In genomic region chr11:125904678-125905077, GRCh38 we compare ENCODE assay signal across 12 cellular contexts. TPM values are rescaled to one million over a fixed set of nuclear protein-coding genes. Genes with fewer than 3 reads are reported as not detected.
DNase-seq lines count a peak whose midpoint lies in the region; ATAC-seq and TF ChIP-seq lines count a peak whose summit lies in the region.
"Had no signal": no experiment of that assay in that cellular context is flagged by ENCODE, and none has a peak within 500 bp of the region (broad histone marks: within the 10 kb centered on the region; RNA-seq: fewer than 3 reads in every experiment).

No MANE protein-coding gene starts in this region.

- no peak overlapping the region for H3K9ac ChIP-seq in parathyroid adenoma

- TF ChIP-seq EP300 in esophagus muscularis mucosa (IDR thresholded peaks at IDR 0.05): no peak

- H3K27ac ChIP-seq in CD8-positive, alpha-beta T cell (ENCODE audit: low read depth, low read length): no peak overlapping the region
- H3K27ac ChIP-seq in esophagus muscularis mucosa (replicated peaks in 1 of 4) (no peak overlapping the region), parathyroid adenoma (peak overlapping the region; percentile 80)
- H3K27ac ChIP-seq: body of pancreas had no signal

- TF ChIP-seq POLR2A in esophagus muscularis mucosa (IDR thresholded peaks at IDR 0.05; ENCODE audit: low read depth): no peak

- WGBS in esophagus muscularis mucosa: 63% methylated on average over 9 of the region's 11 CpGs

- H2AFZ ChIP-seq in parathyroid adenoma: peak overlapping the region; percentile 81

- peak overlapping the region; percentile 78 for H3K4me3 Mint-ChIP-seq in CD8-positive, alpha-beta T cell
- H3K4me3 Mint-ChIP-seq in activated B cell treated with CpG ODN at 0.5 μM for 24 hours: peak overlapping the region; percentile 59

- no peak overlapping the region for H3K4me3 ChIP-seq in CD8-positive, alpha-beta T cell (ENCODE audit: low read depth, low read length)
- H3K4me3 ChIP-seq in esophagus muscularis mucosa: peak overlapping the region; percentile 60 to 70 (median 65)
- no peak overlapping the region for H3K4me3 ChIP-seq in parathyroid adenoma (ENCODE audit: low read depth, low read length)
- H3K4me3 ChIP-seq: K562 had no signal

- peaks cover 17% of the 10 kb centered on the region for H3K36me3 Mint-ChIP-seq in CD8-positive, alpha-beta T cell
- H3K36me3 Mint-ChIP-seq in activated B cell treated with CpG ODN at 0.5 μM for 24 hours (ENCODE audit: low read depth): peaks cover 21% of the 10 kb centered on the region

- H3K79me2 ChIP-seq in parathyroid adenoma: peaks cover 3% of the 10 kb centered on the region

- peaks cover 5% of the 10 kb centered on the region for H3K27me3 ChIP-seq in CD8-positive, alpha-beta T cell (ENCODE audit: insufficient read depth, low read length)
- H3K27me3 ChIP-seq in esophagus muscularis mucosa (peaks cover 0 to 40% (median 17%) of the 10 kb centered on the region in 4 donors), parathyroid adenoma (ENCODE audit: control insufficient read depth, insufficient read depth, low read length) (no peaks in the 10 kb centered on the region)
- H3K27me3 ChIP-seq: body of pancreas had no signal

- H3K9me3 ChIP-seq in CD8-positive, alpha-beta T cell (ENCODE audit: low read length): no peaks in the 10 kb centered on the region
- H3K9me3 ChIP-seq in esophagus muscularis mucosa (no peaks in the 10 kb centered on the region), parathyroid adenoma (ENCODE audit: control insufficient read depth, low read length) (no peaks in the 10 kb centered on the region)
- H3K9me3 ChIP-seq: body of pancreas had no signal

- TF ChIP-seq CTCF in CD8-positive, alpha-beta T cell (IDR thresholded peaks at IDR 0.05): no peak
- TF ChIP-seq CTCF in activated B cell treated with CpG ODN at 0.5 μM for 24 hours (IDR thresholded peaks at IDR 0.05) (no peak), esophagus muscularis mucosa (IDR thresholded peaks at IDR 0.05) (no peak), parathyroid adenoma (IDR thresholded peaks at IDR 0.05) (no peak)

- CTCF ChIA-PET in CD8-positive, alpha-beta T cell (lab: Charles Lee): no interaction called here
- CTCF ChIA-PET in activated B cell treated with CpG ODN at 0.5 μM for 24 hours (lab: Charles Lee): no interaction called here

- peaks cover 16% of the 10 kb centered on the region for H3K4me1 ChIP-seq in CD8-positive, alpha-beta T cell (ENCODE audit: insufficient read depth, low read length)
- H3K4me1 ChIP-seq in esophagus muscularis mucosa (peaks cover 17 to 29% (median 27%) of the 10 kb centered on the region in 4 donors), parathyroid adenoma (no peaks in the 10 kb centered on the region)

- H3K27me3 Mint-ChIP-seq in CD8-positive, alpha-beta T cell (ENCODE audit: low read depth): peaks cover 19% of the 10 kb centered on the region
- H3K27me3 Mint-ChIP-seq in activated B cell treated with CpG ODN at 0.5 μM for 24 hours: peaks cover 22% of the 10 kb centered on the region

- intact Hi-C loops in CD8-positive, alpha-beta T cell (cut with DNase I, micrococcal nuclease): loop anchor here in 1 of 2 experiments (5.0 kb wide), 4 partner anchors 158 to 378 kb away; partner anchors contain the start of genes CDON, CHEK1, FOXRED1 and SRPRA
- intact Hi-C loops in activated B cell treated with CpG ODN at 0.5 μM for 24 hours (cut with micrococcal nuclease): loop anchor here (5.0 kb wide), 1 partner anchor 158 kb away; the partner anchor contains the start of gene CDON
- intact Hi-C loops in esophagus muscularis mucosa (cut with DNase I): no loop called here

- H3K9me3 Mint-ChIP-seq in CD8-positive, alpha-beta T cell: no peaks in the 10 kb centered on the region
- H3K9me3 Mint-ChIP-seq in activated B cell treated with CpG ODN at 0.5 μM for 24 hours: no peaks in the 10 kb centered on the region

- no peak overlapping the region for H3K4me2 ChIP-seq in parathyroid adenoma (ENCODE audit: low read length)

- H3K27ac Mint-ChIP-seq in CD8-positive, alpha-beta T cell: no peak overlapping the region
- no peak overlapping the region for H3K27ac Mint-ChIP-seq in activated B cell treated with CpG ODN at 0.5 μM for 24 hours

- H3K4me1 Mint-ChIP-seq in CD8-positive, alpha-beta T cell (ENCODE audit: low read depth): peaks cover 31% of the 10 kb centered on the region
- peaks cover 31% of the 10 kb centered on the region for H3K4me1 Mint-ChIP-seq in activated B cell treated with CpG ODN at 0.5 μM for 24 hours

- H3K36me3 ChIP-seq in CD8-positive, alpha-beta T cell (ENCODE audit: insufficient read depth, low read length): peaks cover 3% of the 10 kb centered on the region
- H3K36me3 ChIP-seq in esophagus muscularis mucosa (peaks cover 0 to 8% (median 8%) of the 10 kb centered on the region in 4 donors), parathyroid adenoma (ENCODE audit: control insufficient read depth, insufficient read depth, low read length) (no peaks in the 10 kb centered on the region)

- POLR2A ChIA-PET in CD8-positive, alpha-beta T cell (lab: Charles Lee): interaction anchor here (2.8 kb wide), 1 partner anchor 17 kb away, joined by 19 read pairs; the partner anchor contains the start of gene HYLS1
- POLR2A ChIA-PET in activated B cell treated with CpG ODN at 0.5 μM for 24 hours (lab: Charles Lee): interaction anchor here (2.7 kb wide), 1 partner anchor 17 kb away, joined by 64 read pairs; the partner anchor contains the start of gene HYLS1

- ATAC-seq in CD8-positive, alpha-beta T cell: no peak
- no peak for ATAC-seq in activated B cell treated with CpG ODN at 0.5 μM for 24 hours (ENCODE audit: low read depth)
- ATAC-seq in HG03439 (IDR thresholded peaks at IDR 0.05; ENCODE audit: unreplicated experiment): no peak
- no peak for ATAC-seq in HG02588 (IDR thresholded peaks at IDR 0.05; ENCODE audit: unreplicated experiment)
- no peak for ATAC-seq in HG02610 (IDR thresholded peaks at IDR 0.05; ENCODE audit: unreplicated experiment)
- ATAC-seq: K562 had no signal

- DNase-seq in CD8-positive, alpha-beta T cell: no peak
- DNase-seq in activated B cell treated with CpG ODN at 0.5 μM for 24 hours (no peak), esophagus muscularis mucosa (ENCODE audit: extremely low spot score) (no peak), NCI-H82 treated with DMSO at 0.1 percent for 48 hours (lab: John Stamatoyannopoulos, UW; ENCODE audit: unreplicated experiment) (no peak)

RNA-seq across cellular contexts. Expression of gene DDX25, which starts 0.4 kb away (rescaled TPM):
- total RNA-seq in CD8-positive, alpha-beta T cell: under 1 TPM in 1 of 2 experiments, not detected in 1; 0.31 TPM
- total RNA-seq in activated B cell treated with CpG ODN at 0.5 μM for 24 hours (0.24 TPM in 1 of 2 replicates, not detected in the other), esophagus muscularis mucosa (under 1 TPM in 2 of 4 donors, not detected in 2; 0.06 to 0.17 TPM)
- total RNA-seq: K562 had no signal

RNA-seq across cellular contexts. Expression of gene PUS3, which starts 1.7 kb away (rescaled TPM):
- total RNA-seq in CD8-positive, alpha-beta T cell: 1 to 10 TPM; 4.5 to 5.2 TPM
- total RNA-seq in activated B cell treated with CpG ODN at 0.5 μM for 24 hours (10.2 and 13.2 TPM in 2 replicates), esophagus muscularis mucosa (10 to 100 TPM in 1 of 4 donors, 1 to 10 TPM in 3; 7.1 to 20.2 (median 8.5) TPM)

RNA-seq across cellular contexts. Expression of gene HYLS1, which starts 17.2 kb away (rescaled TPM):
- 1 to 10 TPM; 1.1 to 1.2 TPM for total RNA-seq in CD8-positive, alpha-beta T cell
- 9.0 TPM in 2 replicates for total RNA-seq in activated B cell treated with CpG ODN at 0.5 μM for 24 hours
- total RNA-seq in esophagus muscularis mucosa: 1 to 10 TPM; 2.8 to 6.9 (median 4.7) TPM

RNA-seq across cellular contexts. Expression of gene VSIG10L2, which starts 41.2 kb away (rescaled TPM):
- total RNA-seq in CD8-positive, alpha-beta T cell: not detected
- total RNA-seq in activated B cell treated with CpG ODN at 0.5 μM for 24 hours: not detected in 2 replicates
- under 1 TPM in 3 of 4 donors, not detected in 1; 0.33 to 0.57 (median 0.39) TPM for total RNA-seq in esophagus muscularis mucosa
- total RNA-seq: body of pancreas, K562, mononuclear cell, temporal lobe had no signal

Comparison
In these comparisons a context has a peak if more than half of its experiments do, and no peak if none do; other contexts are left out.
1. H3K4me3 ChIP-seq: peak in esophagus muscularis mucosa (4 of 4); none in CD8-positive, alpha-beta T cell (single experiment) and parathyroid adenoma (single experiment).